7 cellular contexts compared by ENCODE assay signal in the genomic region with DNA sequence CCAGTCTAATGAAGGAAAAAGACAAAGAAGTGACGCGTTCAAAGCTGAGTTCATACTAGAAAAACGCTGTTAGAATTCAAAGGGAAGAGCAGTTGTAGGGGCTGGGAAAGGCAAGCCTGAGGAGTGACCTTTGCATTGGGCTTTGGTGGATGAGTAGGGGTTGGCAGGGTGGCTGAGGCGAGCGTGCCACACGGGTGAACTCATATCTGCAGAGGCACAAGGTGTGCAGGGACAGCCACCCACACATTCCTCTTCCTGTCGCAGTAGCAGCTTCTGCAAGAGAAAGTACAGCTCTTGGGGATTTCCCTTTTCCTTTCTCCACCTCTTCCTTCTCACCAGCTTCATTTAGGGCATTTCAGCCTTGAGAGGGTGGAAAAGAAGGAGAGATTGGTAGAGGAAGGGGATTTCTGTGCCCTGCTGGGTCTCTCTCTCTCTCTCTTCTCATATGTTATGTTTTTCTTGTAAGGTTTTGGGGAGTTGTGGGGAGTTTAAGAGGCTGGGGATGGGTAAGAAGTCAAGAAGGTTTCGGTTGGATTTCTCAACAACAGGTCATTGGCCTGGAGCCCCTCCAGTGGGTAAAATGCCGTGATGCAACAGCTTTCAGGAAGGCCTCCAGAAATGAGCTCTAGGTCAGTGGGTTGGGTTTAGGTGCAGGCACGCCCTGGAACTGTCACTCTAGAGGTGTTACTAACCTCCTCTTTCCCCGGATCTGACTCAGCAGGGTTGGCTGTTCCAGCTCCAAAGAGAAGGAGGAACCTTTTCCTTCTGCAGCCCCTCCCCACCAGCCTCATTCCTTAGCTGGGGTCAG. TPM values are rescaled to one million over a fixed set of nuclear protein-coding genes. Genes with fewer than 3 reads are reported as not detected.
DNase-seq lines count a peak whose midpoint lies in the region; ATAC-seq and TF ChIP-seq lines count a peak whose summit lies in the region.

No MANE protein-coding gene starts in this region.

- no peak overlapping the region for H3K4me3 ChIP-seq in OCI-LY1 (ENCODE audit: low read depth, low read length, poor library complexity, severe bottlenecking)
- H3K4me3 ChIP-seq in gastroesophageal sphincter: no peak overlapping the region

- H3K9me2 ChIP-seq in OCI-LY1 (ENCODE audit: low read depth, low read length): no peaks in the 10 kb centered on the region

- H3K36me3 ChIP-seq in OCI-LY1 (ENCODE audit: insufficient read depth, low read length): no peaks in the 10 kb centered on the region
- H3K36me3 ChIP-seq in gastroesophageal sphincter: no peaks in the 10 kb centered on the region

- TF ChIP-seq CTCF in OCI-LY1 (IDR thresholded peaks at IDR 0.05; ENCODE audit: low read length) (no peak), gastroesophageal sphincter (IDR thresholded peaks at IDR 0.05) (no peak)

- H3K79me2 ChIP-seq in OCI-LY1 (ENCODE audit: insufficient read depth, low read length): no peaks in the 10 kb centered on the region

- H3K36me3 Mint-ChIP-seq in activated T-cell treated with anti-CD3 and anti-CD28 coated beads, Interleukin-2, amount 50 U/mL, for 72 hours (ENCODE audit: insufficient read depth in 2 of 2): no peaks in the 10 kb centered on the region

- ATAC-seq in GM18520 (IDR thresholded peaks at IDR 0.05; ENCODE audit: unreplicated experiment) (peak; percentile 49), HG02938 (IDR thresholded peaks at IDR 0.05; ENCODE audit: unreplicated experiment) (peak; percentile 53), gastroesophageal sphincter (peak; percentile 75)
- peak; percentile 84 to 87 for ATAC-seq in activated T-cell treated with anti-CD3 and anti-CD28 coated beads, Interleukin-2, amount 50 U/mL, for 72 hours (replicated peaks in 1 of 2)

- H3K27me3 ChIP-seq in OCI-LY1 (ENCODE audit: insufficient read depth, low read length): no peaks in the 10 kb centered on the region; the same call in 1 of the 2 replicates
- H3K27me3 ChIP-seq in gastroesophageal sphincter: no peaks in the 10 kb centered on the region

- no peaks in the 10 kb centered on the region for H3K9me3 ChIP-seq in OCI-LY1 (ENCODE audit: low read length)
- H3K9me3 ChIP-seq in gastroesophageal sphincter: no peaks in the 10 kb centered on the region

- H3K4me1 ChIP-seq in OCI-LY1 (ENCODE audit: insufficient read depth, low read length, severe bottlenecking) (peaks cover 48% of the 10 kb centered on the region), gastroesophageal sphincter (peaks cover 0 to 62% (median 16%) of the 10 kb centered on the region in 3 donors)

- DNase-seq in activated T-cell treated with anti-CD3 and anti-CD28 coated beads, Interleukin-2, amount 50 U/mL, for 72 hours: peak; percentile 69 to 78
- peak; percentile 46 to 63 for DNase-seq in stimulated activated CD4-positive, alpha-beta T cell treated with anti-CD3 and anti-CD28 coated beads, Interleukin-12 subunit alpha, Interleukin-12 subunit beta, amount 100 ng/mL, for 24 hours (ENCODE audit: low read depth in 2 of 2)
- DNase-seq in cerebellar nuclear complex (lab: John Stamatoyannopoulos, UW): no peak

- H3K4me3 Mint-ChIP-seq in activated T-cell treated with anti-CD3 and anti-CD28 coated beads, Interleukin-2, amount 50 U/mL, for 72 hours: peak overlapping the region; percentile 93 to 96

- H3K27ac Mint-ChIP-seq in activated T-cell treated with anti-CD3 and anti-CD28 coated beads, Interleukin-2, amount 50 U/mL, for 72 hours: peak overlapping the region; percentile 92

- no peak overlapping the region for H3K27ac ChIP-seq in OCI-LY1 (ENCODE audit: low read depth, low read length, poor library complexity, severe bottlenecking)
- peak overlapping the region in 3 of 4 donors; percentile 67 to 90 (median 88) for H3K27ac ChIP-seq in gastroesophageal sphincter

- H3K9me3 Mint-ChIP-seq in activated T-cell treated with anti-CD3 and anti-CD28 coated beads, Interleukin-2, amount 50 U/mL, for 72 hours: no peaks in the 10 kb centered on the region

- peak overlapping the region; percentile 40; the same call in 1 of the 2 replicates for H3K4me2 ChIP-seq in OCI-LY1 (ENCODE audit: low read length)

- peaks cover 67% of the 10 kb centered on the region for H3K4me1 Mint-ChIP-seq in activated T-cell treated with anti-CD3 and anti-CD28 coated beads, Interleukin-2, amount 50 U/mL, for 72 hours (ENCODE audit: low read depth)

- 49 to 72% methylated on average over 9 to 10 of the region's 11 CpGs for WGBS in gastroesophageal sphincter (ENCODE audit: low coverage in 1 of 2), 2 donors

- no peak for TF ChIP-seq POLR2A in gastroesophageal sphincter (IDR thresholded peaks at IDR 0.05)

- H3F3A ChIP-seq in OCI-LY1 (ENCODE audit: insufficient read depth, low read length): peaks cover 4% of the 10 kb centered on the region; the same call in 1 of the 2 replicates

- no peaks in the 10 kb centered on the region for H3K27me3 Mint-ChIP-seq in activated T-cell treated with anti-CD3 and anti-CD28 coated beads, Interleukin-2, amount 50 U/mL, for 72 hours (ENCODE audit: low read depth)

- H3K9ac ChIP-seq in OCI-LY1 (ENCODE audit: low read length): no peak overlapping the region

- TF ChIP-seq EP300 in gastroesophageal sphincter (IDR thresholded peaks at IDR 0.05): no peak

- H4K20me1 ChIP-seq in OCI-LY1 (ENCODE audit: insufficient read depth, low read length): no peaks in the 10 kb centered on the region

- H2AFZ ChIP-seq in OCI-LY1 (ENCODE audit: low read length): no peak overlapping the region

RNA-seq across cellular contexts. Expression of a gene that starts 40.1 kb away (rescaled TPM):
- 10 to 100 TPM; 72.0 to 73.5 TPM for total RNA-seq in activated T-cell treated with anti-CD3 and anti-CD28 coated beads, Interleukin-2, amount 50 U/mL, for 72 hours
- 100 to 1,000 TPM; 105 to 199 (median 137) TPM for total RNA-seq in gastroesophageal sphincter

Comparison
In these comparisons a context has a peak if more than half of its experiments do, and no peak if none do; other contexts are left out.
1. DNase-seq: peak in activated T-cell treated with anti-CD3 and anti-CD28 coated beads, Interleukin-2, amount 50 U/mL, for 72 hours (2 of 2) and stimulated activated CD4-positive, alpha-beta T cell treated with anti-CD3 and anti-CD28 coated beads, Interleukin-12 subunit alpha, Interleukin-12 subunit beta, amount 100 ng/mL, for 24 hours (2 of 2); none in cerebellar nuclear complex (0 of 2).
2. Peak in every context shown above with its lines, with median percentiles within 50 percentile points of each other: ATAC-seq.